Comparison of ENCODE assay signal across 8 cellular contexts in genomic region chr2:101518470-101519172, GRCh38. TPM values are rescaled to one million over a fixed set of nuclear protein-coding genes. Genes with fewer than 3 reads are reported as not detected.
DNase-seq lines count a peak whose midpoint lies in the region; ATAC-seq and TF ChIP-seq lines count a peak whose summit lies in the region.

No MANE protein-coding gene starts in this region.

- peak overlapping the region in 1 of 2 donors; percentile 38 for H3K4me3 Mint-ChIP-seq in stimulated activated naive B cell treated with anti-CD40 and anti-IgM and Interleukin-4, amounts not matched to agents 10 μg/mL and 1 μg/mL and 100 μg/mL, for 72 hours
- peak overlapping the region in 1 of 2 donors; percentile 51 for H3K4me3 Mint-ChIP-seq in CD14-positive monocyte

- no peaks in the 10 kb centered on the region for H3K36me3 ChIP-seq in BLaER1 treated with 17β-estradiol and CSF1 and Interleukin-3, amounts not matched to agents 10 nM and 100 nM
- H3K36me3 ChIP-seq in adrenal gland (replicated peaks in 1 of 2), result no peaks in the 10 kb centered on the region

- peak overlapping the region; percentile 63 to 89 (median 81) for H3K4me2 ChIP-seq in BLaER1 treated with 17β-estradiol and CSF1 and Interleukin-3, amounts not matched to agents 10 nM and 100 nM

- peaks cover 4 to 47% (median 22%) of the 10 kb centered on the region in 11 experiments; a peak in 19 of 22 replicates for H3K9me3 ChIP-seq in BLaER1 treated with 17β-estradiol and CSF1 and Interleukin-3, amounts not matched to agents 10 nM and 100 nM (replicated peaks in 1 of 11)
- H3K9me3 ChIP-seq in adrenal gland (replicated peaks in 1 of 3), result no peaks in the 10 kb centered on the region

- DNase-seq in HuH-7.5 (ENCODE audit: low spot score) (peak; percentile 42), adrenal gland (peak; percentile 33 to 70 (median 50)), hypothalamus (lab: John Stamatoyannopoulos, UW) (peak in 41 of 51 donors; percentile 3 to 72 (median 26)), CD14-positive monocyte (ENCODE audit: low spot score) (no peak)
- no peak for DNase-seq in stimulated activated naive B cell treated with anti-CD40 and anti-IgM and Interleukin-4, amounts not matched to agents 10 μg/mL and 1 μg/mL and 100 μg/mL, for 72 hours
- DNase-seq in stimulated activated naive CD8-positive, alpha-beta T cell treated with anti-CD3 and anti-CD28 coated beads, Interleukin-15, Interleukin-2, amounts not matched to agents 100 U/mL and 50 U/mL, for 24 hours, result no peak

- no peak overlapping the region for H3K4me3 ChIP-seq in BLaER1 treated with 17β-estradiol and CSF1 and Interleukin-3, amounts not matched to agents 10 nM and 100 nM
- H3K4me3 ChIP-seq in adrenal gland, result no peak overlapping the region

- H3K27me3 ChIP-seq in BLaER1 treated with 17β-estradiol and CSF1 and Interleukin-3, amounts not matched to agents 10 nM and 100 nM, result no peaks in the 10 kb centered on the region; a peak in 1 of 22 replicates
- peaks cover 2% of the 10 kb centered on the region for H3K27me3 ChIP-seq in adrenal gland

- peak overlapping the region in 7 of 11 experiments; percentile 23 to 61 (median 54); a peak in 8 of 22 replicates for H3K27ac ChIP-seq in BLaER1 treated with 17β-estradiol and CSF1 and Interleukin-3, amounts not matched to agents 10 nM and 100 nM
- peak overlapping the region in 2 of 5 donors; percentile 11 to 51 for H3K27ac ChIP-seq in adrenal gland

- peaks cover 9 to 10% of the 10 kb centered on the region in 2 donors for H3K9me3 Mint-ChIP-seq in stimulated activated naive B cell treated with anti-CD40 and anti-IgM and Interleukin-4, amounts not matched to agents 10 μg/mL and 1 μg/mL and 100 μg/mL, for 72 hours
- peaks cover 8 to 15% (median 10%) of the 10 kb centered on the region in 7 donors for H3K9me3 Mint-ChIP-seq in CD14-positive monocyte

- peaks cover 17 to 51% of the 10 kb centered on the region in 2 donors for H3K4me1 Mint-ChIP-seq in stimulated activated naive B cell treated with anti-CD40 and anti-IgM and Interleukin-4, amounts not matched to agents 10 μg/mL and 1 μg/mL and 100 μg/mL, for 72 hours
- H3K4me1 Mint-ChIP-seq in CD14-positive monocyte, result peaks cover 52% of the 10 kb centered on the region

- H4K20me1 ChIP-seq in BLaER1 treated with 17β-estradiol and CSF1 and Interleukin-3, amounts not matched to agents 10 nM and 100 nM, result peaks cover 0 to 5% (median 0%) of the 10 kb centered on the region in 11 experiments; a peak in 2 of 22 replicates

- WGBS in adrenal gland, 4 donors, result 40 to 46% (median 42%) methylated on average over 16 to 17 of the region's 17 CpGs

- ATAC-seq in stimulated activated naive B cell treated with anti-CD40 and anti-IgM and Interleukin-4, amounts not matched to agents 10 μg/mL and 1 μg/mL and 100 μg/mL, for 72 hours (replicated peaks), result peak; percentile 37 to 59
- ATAC-seq in stimulated activated naive CD8-positive, alpha-beta T cell treated with anti-CD3 and anti-CD28 coated beads, Interleukin-15, Interleukin-2, amounts not matched to agents 100 U/mL and 50 U/mL, for 24 hours, result no peak
- ATAC-seq in GM19351 (IDR thresholded peaks at IDR 0.05; ENCODE audit: unreplicated experiment), result no peak

- peaks cover 6 to 10% of the 10 kb centered on the region in 2 donors for H3K36me3 Mint-ChIP-seq in stimulated activated naive B cell treated with anti-CD40 and anti-IgM and Interleukin-4, amounts not matched to agents 10 μg/mL and 1 μg/mL and 100 μg/mL, for 72 hours
- H3K36me3 Mint-ChIP-seq in CD14-positive monocyte, result peaks cover 7 to 9% of the 10 kb centered on the region in 2 donors

- peak; percentile 13 to 38 (median 32) for TF ChIP-seq CTCF in adrenal gland (IDR thresholded peaks at IDR 0.05)
- TF ChIP-seq CTCF in CD14-positive monocyte (IDR thresholded peaks at IDR 0.05), result no peak

- intact Hi-C loops in adrenal gland (cut with DNase I), result loop anchor here in 1 of 2 donors (5.0 kb wide), 1 partner anchor 314 kb away; no protein-coding TSS in a partner anchor
- intact Hi-C loops in CD14-positive monocyte (cut with micrococcal nuclease), result loop anchor here (5.0 to 10.0 kb wide), 3 partner anchors 46 to 96 kb away; no protein-coding TSS in a partner anchor

- H3K27me3 Mint-ChIP-seq in stimulated activated naive B cell treated with anti-CD40 and anti-IgM and Interleukin-4, amounts not matched to agents 10 μg/mL and 1 μg/mL and 100 μg/mL, for 72 hours, result peaks cover 5 to 8% of the 10 kb centered on the region in 2 donors
- peaks cover 2 to 19% (median 7%) of the 10 kb centered on the region in 3 donors for H3K27me3 Mint-ChIP-seq in CD14-positive monocyte (ENCODE audit: low read depth in 3 of 3)

- H3K4me1 ChIP-seq in BLaER1 treated with 17β-estradiol and CSF1 and Interleukin-3, amounts not matched to agents 10 nM and 100 nM, result peaks cover 51 to 82% (median 63%) of the 10 kb centered on the region in 10 experiments
- H3K4me1 ChIP-seq in adrenal gland (replicated peaks in 1 of 2), result peaks cover 0 to 23% of the 10 kb centered on the region in 2 donors

- no peak overlapping the region for H3K27ac Mint-ChIP-seq in stimulated activated naive B cell treated with anti-CD40 and anti-IgM and Interleukin-4, amounts not matched to agents 10 μg/mL and 1 μg/mL and 100 μg/mL, for 72 hours
- peak overlapping the region in 2 of 7 donors; percentile 83 to 87 for H3K27ac Mint-ChIP-seq in CD14-positive monocyte

- no peak for TF ChIP-seq POLR2A in adrenal gland (IDR thresholded peaks at IDR 0.05)

- H3K9ac ChIP-seq in BLaER1 treated with 17β-estradiol and CSF1 and Interleukin-3, amounts not matched to agents 10 nM and 100 nM, result peak overlapping the region in 3 of 11 experiments; percentile 7 to 49 (median 22); a peak in 3 of 22 replicates

RNA-seq across cellular contexts. Expression of gene RFX8, which starts 43.7 kb away (rescaled TPM):
- total RNA-seq in adrenal gland, result 10 to 100 TPM in 1 of 8 donors, under 1 TPM in 3, not detected in 4; 0.14 to 21.8 (median 0.69) TPM
- polyA plus RNA-seq in adrenal gland (1 to 10 TPM in 1 of 3 donors, under 1 TPM in 2; 0.31 to 1.1 (median 0.71) TPM), CD14-positive monocyte (not detected)

Comparison
In these comparisons a context has a peak if more than half of its experiments do, and no peak if none do; other contexts are left out.
1. DNase-seq: peak in HuH-7.5 (single experiment), adrenal gland (7 of 7) and hypothalamus (41 of 51); none in stimulated activated naive B cell treated with anti-CD40 and anti-IgM and Interleukin-4, amounts not matched to agents 10 μg/mL and 1 μg/mL and 100 μg/mL, for 72 hours (single experiment), stimulated activated naive CD8-positive, alpha-beta T cell treated with anti-CD3 and anti-CD28 coated beads, Interleukin-15, Interleukin-2, amounts not matched to agents 100 U/mL and 50 U/mL, for 24 hours (single experiment) and CD14-positive monocyte (single experiment).
2. ATAC-seq: peak in stimulated activated naive B cell treated with anti-CD40 and anti-IgM and Interleukin-4, amounts not matched to agents 10 μg/mL and 1 μg/mL and 100 μg/mL, for 72 hours (2 of 2); none in stimulated activated naive CD8-positive, alpha-beta T cell treated with anti-CD3 and anti-CD28 coated beads, Interleukin-15, Interleukin-2, amounts not matched to agents 100 U/mL and 50 U/mL, for 24 hours (single experiment) and GM19351 (single experiment).